19 cellular contexts compared by ENCODE assay signal in the genomic region with DNA sequence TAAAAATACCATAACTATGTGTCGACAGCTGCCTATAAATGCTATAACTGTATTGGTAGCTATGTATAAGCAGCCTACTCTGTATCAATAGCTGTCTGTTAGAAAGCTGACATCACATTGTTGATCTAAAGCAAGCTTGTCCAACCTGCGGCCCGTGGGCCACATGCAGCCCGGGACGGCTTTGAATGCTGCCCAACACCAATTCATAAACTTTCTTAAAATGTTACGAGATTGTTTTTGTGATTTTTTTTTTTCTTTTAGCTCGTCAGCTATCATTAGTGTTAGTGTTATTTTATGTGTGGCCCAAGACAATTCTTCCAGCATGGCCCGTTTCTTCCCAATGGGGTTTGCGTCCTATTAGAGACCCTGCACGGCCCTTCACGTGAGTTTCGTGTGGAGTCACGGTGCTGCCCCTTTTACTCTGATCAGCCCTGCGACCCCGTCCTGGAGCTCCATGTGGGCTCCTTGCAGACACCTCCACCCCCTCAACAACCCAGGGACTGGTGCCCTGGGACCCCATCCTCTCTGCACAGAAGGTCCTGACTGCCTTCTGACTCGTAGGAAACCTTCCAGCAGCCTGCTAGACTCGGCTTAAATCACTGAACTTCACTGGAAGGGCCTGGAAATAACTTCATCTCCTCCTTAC. TPM values are rescaled to one million over a fixed set of nuclear protein-coding genes. Genes with fewer than 3 reads are reported as not detected.
DNase-seq lines count a peak whose midpoint lies in the region; ATAC-seq, FAIRE-seq and TF ChIP-seq lines count a peak whose summit lies in the region.
"Had no signal": no experiment of that assay in that cellular context is flagged by ENCODE, and none has a peak within 500 bp of the region (broad histone marks: within the 10 kb centered on the region; RNA-seq: fewer than 3 reads in every experiment).

No MANE protein-coding gene starts in this region.

- H3K36me3 ChIP-seq in HUES6 (ENCODE audit: control insufficient read depth, insufficient read depth, low read length) (peaks cover 47% of the 10 kb centered on the region), astrocyte (ENCODE audit: insufficient read depth, low read length) (peaks cover 11% of the 10 kb centered on the region), right atrium auricular region (peaks cover 9% of the 10 kb centered on the region), sigmoid colon (peaks cover 0 to 33% (median 4%) of the 10 kb centered on the region in 4 donors)
- H3K36me3 ChIP-seq: adrenal gland had no signal

- no peak for TF ChIP-seq EP300 in sigmoid colon (IDR thresholded peaks at IDR 0.05)

- H3K27ac ChIP-seq in HUES6 (ENCODE audit: low read depth, low read length) (peak overlapping the region; percentile 30; the same call in 1 of the 2 replicates), astrocyte (ENCODE audit: low read depth, low read length) (peak overlapping the region; percentile 61), right atrium auricular region (peak overlapping the region; percentile 81 to 82), sigmoid colon (peak overlapping the region in 3 of 4 donors; percentile 8 to 31 (median 19))
- H3K27ac ChIP-seq: upper lobe of left lung had no signal

- H3K4me1 Mint-ChIP-seq in astrocyte (ENCODE audit: low read depth, unreplicated experiment) (peaks cover 21% of the 10 kb centered on the region), progenitor cell of endocrine pancreas (ENCODE audit: low read depth) (peaks cover 12% of the 10 kb centered on the region), endothelial cell (ENCODE audit: unreplicated experiment) (peaks cover 12% of the 10 kb centered on the region)
- peaks cover 13% of the 10 kb centered on the region for H3K4me1 Mint-ChIP-seq in activated T-cell treated with anti-CD3 and anti-CD28 coated beads, Interleukin-2, amount 50 U/mL, for 72 hours (ENCODE audit: low read depth)

- H3K4me2 ChIP-seq in astrocyte (ENCODE audit: low read length), result peak overlapping the region; percentile 54

- H3K27ac Mint-ChIP-seq in astrocyte (ENCODE audit: unreplicated experiment) (no peak overlapping the region), progenitor cell of endocrine pancreas (no peak overlapping the region), endothelial cell (ENCODE audit: unreplicated experiment) (no peak overlapping the region)
- H3K27ac Mint-ChIP-seq in activated T-cell treated with anti-CD3 and anti-CD28 coated beads, Interleukin-2, amount 50 U/mL, for 72 hours, result no peak overlapping the region
- H3K27ac Mint-ChIP-seq: activated T-helper 2 cell treated with anti-CD3 and anti-CD28 coated beads, Interferon-gamma antibody, Interleukin-2, Interleukin-4, amounts not matched to agents 10 μg/mL and 5 μg/mL and 100 μg/mL, durations not matched to agents 14 hours and 24 hours and 36 hours; CD8-positive, alpha-beta T cell; effector memory CD8-positive, alpha-beta T cell; H9 had no signal

- TF ChIP-seq POLR2A in sigmoid colon (IDR thresholded peaks at IDR 0.05), result no peak

- no peaks in the 10 kb centered on the region for H3K9me3 Mint-ChIP-seq in astrocyte (ENCODE audit: unreplicated experiment)
- H3K9me3 Mint-ChIP-seq in activated T-cell treated with anti-CD3 and anti-CD28 coated beads, Interleukin-2, amount 50 U/mL, for 72 hours, result peaks cover 7 to 8% of the 10 kb centered on the region in 2 donors
- H3K9me3 Mint-ChIP-seq in progenitor cell of endocrine pancreas (ENCODE audit: low read depth), result no peaks in the 10 kb centered on the region
- no peaks in the 10 kb centered on the region for H3K9me3 Mint-ChIP-seq in endothelial cell (ENCODE audit: unreplicated experiment)
- H3K9me3 Mint-ChIP-seq: activated T-helper 2 cell treated with anti-CD3 and anti-CD28 coated beads, Interferon-gamma antibody, Interleukin-2, Interleukin-4, amounts not matched to agents 10 μg/mL and 5 μg/mL and 100 μg/mL, durations not matched to agents 14 hours and 24 hours and 36 hours; CD8-positive, alpha-beta T cell; effector memory CD8-positive, alpha-beta T cell; H9 had no signal

- 89 to 94% methylated on average over 17 of the region's 17 CpGs for WGBS in sigmoid colon, 2 donors

- H3K79me2 ChIP-seq in astrocyte (ENCODE audit: insufficient read depth, low read length), result peaks cover 83% of the 10 kb centered on the region

- H3K27me3 Mint-ChIP-seq in astrocyte (ENCODE audit: low read depth, unreplicated experiment), result no peaks in the 10 kb centered on the region
- no peaks in the 10 kb centered on the region for H3K27me3 Mint-ChIP-seq in activated T-cell treated with anti-CD3 and anti-CD28 coated beads, Interleukin-2, amount 50 U/mL, for 72 hours (ENCODE audit: low read depth)
- H3K27me3 Mint-ChIP-seq in progenitor cell of endocrine pancreas, result no peaks in the 10 kb centered on the region
- peaks cover 13% of the 10 kb centered on the region for H3K27me3 Mint-ChIP-seq in endothelial cell (ENCODE audit: unreplicated experiment)
- H3K27me3 Mint-ChIP-seq: effector memory CD8-positive, alpha-beta T cell had no signal

- peaks cover 13% of the 10 kb centered on the region for H3K4me1 ChIP-seq in HUES6 (ENCODE audit: control insufficient read depth, insufficient read depth, low read length)
- peaks cover 32% of the 10 kb centered on the region for H3K4me1 ChIP-seq in astrocyte (ENCODE audit: insufficient read depth, low read length)
- peaks cover 0 to 45% of the 10 kb centered on the region in 2 donors for H3K4me1 ChIP-seq in right atrium auricular region
- H3K4me1 ChIP-seq in sigmoid colon, result peaks cover 0 to 20% (median 14%) of the 10 kb centered on the region in 4 donors

- H4K20me1 ChIP-seq in astrocyte (ENCODE audit: insufficient read depth, low read length), result peaks cover 72% of the 10 kb centered on the region

- no peak overlapping the region for H2AFZ ChIP-seq in astrocyte (ENCODE audit: low read depth, low read length)

- H3K4me3 Mint-ChIP-seq in astrocyte (ENCODE audit: unreplicated experiment) (no peak overlapping the region), progenitor cell of endocrine pancreas (ENCODE audit: low read depth) (no peak overlapping the region), endothelial cell (ENCODE audit: unreplicated experiment) (no peak overlapping the region)
- no peak overlapping the region for H3K4me3 Mint-ChIP-seq in activated T-cell treated with anti-CD3 and anti-CD28 coated beads, Interleukin-2, amount 50 U/mL, for 72 hours
- H3K4me3 Mint-ChIP-seq: CD8-positive, alpha-beta T cell; effector memory CD8-positive, alpha-beta T cell; H9 had no signal

- peaks cover 21% of the 10 kb centered on the region for H3K36me3 Mint-ChIP-seq in astrocyte (ENCODE audit: low read depth, unreplicated experiment)
- peaks cover 0 to 14% of the 10 kb centered on the region in 2 donors for H3K36me3 Mint-ChIP-seq in activated T-cell treated with anti-CD3 and anti-CD28 coated beads, Interleukin-2, amount 50 U/mL, for 72 hours (ENCODE audit: insufficient read depth in 2 of 2)
- no peaks in the 10 kb centered on the region for H3K36me3 Mint-ChIP-seq in progenitor cell of endocrine pancreas (ENCODE audit: insufficient read depth)
- peaks cover 10% of the 10 kb centered on the region for H3K36me3 Mint-ChIP-seq in endothelial cell (ENCODE audit: low read depth, unreplicated experiment)

- FAIRE-seq in astrocyte (lab: Jason Lieb, UNC), result no peak
- FAIRE-seq: GM12892, keratinocyte, TTC549 had no signal

- intact Hi-C loops in sigmoid colon (cut with DNase I), result loop anchor here (1.0 to 2.0 kb wide), 2 partner anchors 39 to 399 kb away; no protein-coding TSS in a partner anchor

- TF ChIP-seq CTCF in astrocyte (IDR thresholded peaks at IDR 0.05; ENCODE audit: insufficient read depth, low read depth, low read length), result no peak
- TF ChIP-seq CTCF in right atrium auricular region (IDR thresholded peaks at IDR 0.05), result no peak
- no peak for TF ChIP-seq CTCF in sigmoid colon (IDR thresholded peaks at IDR 0.05)
- no peak for TF ChIP-seq CTCF in progenitor cell of endocrine pancreas (IDR thresholded peaks at IDR 0.05; ENCODE audit: unreplicated experiment)
- no peak for TF ChIP-seq CTCF in endothelial cell (IDR thresholded peaks at IDR 0.05; ENCODE audit: unreplicated experiment)

- H3K4me3 ChIP-seq in HUES6 (ENCODE audit: low read depth, low read length) (no peak overlapping the region), astrocyte (ENCODE audit: insufficient read depth, low read depth, low read length) (no peak overlapping the region), right atrium auricular region (no peak overlapping the region), sigmoid colon (no peak overlapping the region)
- H3K4me3 ChIP-seq: adrenal gland, upper lobe of left lung had no signal

- H3K9me3 ChIP-seq in HUES6 (ENCODE audit: control insufficient read depth, insufficient read depth, low read depth, low read length) (peaks cover 17% of the 10 kb centered on the region), astrocyte (ENCODE audit: insufficient read depth, low read depth, low read length) (peaks cover 8% of the 10 kb centered on the region), right atrium auricular region (peaks cover 4 to 8% of the 10 kb centered on the region in 2 donors), sigmoid colon (no peaks in the 10 kb centered on the region)
- H3K9me3 ChIP-seq: adrenal gland had no signal

- no peak for DNase-seq in astrocyte (ENCODE audit: low read depth)
- no peak for DNase-seq in right atrium auricular region (ENCODE audit: low spot score)
- DNase-seq in sigmoid colon, result peak; percentile 57
- DNase-seq in NCI-H2081 treated with DMSO at 0.1 percent for 48 hours (lab: John Stamatoyannopoulos, UW), result no peak
- no peak for DNase-seq in activated T-cell treated with anti-CD3 and anti-CD28 coated beads, Interleukin-2, amount 50 U/mL, for 72 hours
- no peak for DNase-seq in progenitor cell of endocrine pancreas (ENCODE audit: low spot score, unreplicated experiment)
- no peak for DNase-seq in endothelial cell (ENCODE audit: low spot score)
- DNase-seq: activated CD4-positive, alpha-beta T cell treated with anti-CD3 and anti-CD28 coated beads for 48 hours; effector memory CD8-positive, alpha-beta T cell; NK-92 treated with Interleukin-12 subunit alpha and Interleukin-12 subunit beta, amount 100 ng/mL, for 24 hours had no signal

- peak overlapping the region; percentile 57 for H3K9ac ChIP-seq in HUES6 (ENCODE audit: low read length)
- H3K9ac ChIP-seq in astrocyte (ENCODE audit: low read length), result peak overlapping the region; percentile 20

- no peak for ATAC-seq in activated T-cell treated with anti-CD3 and anti-CD28 coated beads, Interleukin-2, amount 50 U/mL, for 72 hours (replicated peaks in 1 of 2)
- ATAC-seq: CD8-positive, alpha-beta T cell; effector memory CD8-positive, alpha-beta T cell had no signal

- H3K27me3 ChIP-seq in HUES6 (ENCODE audit: control insufficient read depth, insufficient read depth, low read length) (no peaks in the 10 kb centered on the region), astrocyte (ENCODE audit: insufficient read depth, low read length) (no peaks in the 10 kb centered on the region), right atrium auricular region (no peaks in the 10 kb centered on the region), sigmoid colon (no peaks in the 10 kb centered on the region)
- H3K27me3 ChIP-seq: adrenal gland, upper lobe of left lung had no signal

RNA-seq across cellular contexts. Expression of gene PRKAR1B, which starts 4.5 kb away (rescaled TPM):
- 14.7 and 14.8 TPM in 2 replicates for total RNA-seq in astrocyte
- total RNA-seq in right atrium auricular region, result 10 to 100 TPM; 15.1 to 15.9 TPM
- 10 to 100 TPM in 3 of 4 donors, 1 to 10 TPM in 1; 9.7 to 26.6 (median 10.9) TPM for total RNA-seq in sigmoid colon
- 10 to 100 TPM in 2 of 3 donors, 1 to 10 TPM in 1; 9.5 to 20.4 (median 12.6) TPM for polyA plus RNA-seq in sigmoid colon
- total RNA-seq in activated T-cell treated with anti-CD3 and anti-CD28 coated beads, Interleukin-2, amount 50 U/mL, for 72 hours, result 10 to 100 TPM; 33.6 to 43.5 TPM
- total RNA-seq in progenitor cell of endocrine pancreas, result 51.6 and 54.2 TPM in 2 replicates
- total RNA-seq in endothelial cell (ENCODE audit: unreplicated experiment), result 21.7 TPM

RNA-seq across cellular contexts. Expression of gene DNAAF5, which starts 5.1 kb away (rescaled TPM):
- total RNA-seq in astrocyte (24.5 and 25.9 TPM in 2 replicates), right atrium auricular region (10 to 100 TPM; 19.0 to 35.5 TPM), sigmoid colon (10 to 100 TPM; 13.2 to 25.4 (median 16.0) TPM), progenitor cell of endocrine pancreas (46.7 and 51.0 TPM in 2 replicates), endothelial cell (ENCODE audit: unreplicated experiment) (30.7 TPM)
- 10 to 100 TPM in 1 of 3 donors, 1 to 10 TPM in 2; 7.8 to 23.4 (median 9.7) TPM for polyA plus RNA-seq in sigmoid colon
- 10 to 100 TPM; 12.0 to 15.9 TPM for total RNA-seq in activated T-cell treated with anti-CD3 and anti-CD28 coated beads, Interleukin-2, amount 50 U/mL, for 72 hours

Comparison
In these comparisons a context has a peak if more than half of its experiments do, and no peak if none do; other contexts are left out.
1. H3K27ac ChIP-seq: peak in every context shown above with its lines; median percentile 82 in right atrium auricular region; 61 in astrocyte; 30 in HUES6; 19 in sigmoid colon.